In genomic region chrX:94524867-94525266, GRCh38 we compare ENCODE assay signal across 1 cellular context.
TF ChIP-seq lines count a peak whose summit lies in the region.

No MANE protein-coding gene starts in this region.

TF ChIP-seq in GM23338, 12 proteins besides CTCF, POLR2A, EP300 and RAD21 (continued from another document):
- TF ChIP-seq EZH2 (IDR thresholded peaks at IDR 0.05; ENCODE audit: low read depth, unreplicated experiment) (no peak), NANOG (IDR thresholded peaks at IDR 0.05; ENCODE audit: borderline replicate concordance) (no peak), CREB1 (CRISPR knock-in tag; IDR thresholded peaks at IDR 0.05; ENCODE audit: low read depth) (no peak), REST (IDR thresholded peaks at IDR 0.05; ENCODE audit: unreplicated experiment) (no peak), ZNF462 (CRISPR knock-in tag; IDR thresholded peaks at IDR 0.05) (no peak), POLR2AphosphoS5 (IDR thresholded peaks at IDR 0.05; ENCODE audit: low read depth) (no peak), ZNF331 (CRISPR knock-in tag; IDR thresholded peaks at IDR 0.05; ENCODE audit: low read depth) (no peak)
